ENCODE assay signal across 7 cellular contexts in the genomic region with DNA sequence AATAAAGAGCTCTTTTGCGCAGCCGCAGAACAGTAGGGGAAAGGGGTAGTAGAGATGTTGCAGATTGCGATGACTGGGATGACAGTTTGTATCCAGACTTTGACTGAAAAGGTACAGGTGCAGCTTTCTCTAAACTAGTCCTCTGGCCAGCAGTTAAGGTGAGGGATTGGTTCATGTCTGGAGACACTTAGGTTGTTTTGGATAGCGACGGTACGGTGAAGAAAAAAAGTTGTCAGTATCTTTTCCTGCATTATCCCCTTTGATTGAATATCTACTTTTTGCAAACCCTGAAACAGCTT. TPM values are rescaled to one million over a fixed set of nuclear protein-coding genes. Genes with fewer than 3 reads are reported as not detected.
A peak's percentile ranks its signal among the peaks of the same experiment; 100 is the strongest.
DNase-seq lines count a peak whose midpoint lies in the region; ATAC-seq and TF ChIP-seq lines count a peak whose summit lies in the region.

No MANE protein-coding gene starts in this region.

- H3K27ac ChIP-seq in Peyer's patch (peak overlapping the region; percentile 97 to 99 (median 98)), duodenal mucosa (ENCODE audit: low read depth, low read length) (no peak overlapping the region), neural cell (ENCODE audit: low read length) (peak overlapping the region; percentile 99)

- ATAC-seq in GM21619 (IDR thresholded peaks at IDR 0.05; ENCODE audit: unreplicated experiment) = peak; percentile 1
- no peak for ATAC-seq in GM19328 (IDR thresholded peaks at IDR 0.05; ENCODE audit: unreplicated experiment)
- ATAC-seq in HG02840 (IDR thresholded peaks at IDR 0.05; ENCODE audit: low FRiP score, unreplicated experiment) = no peak

- TF ChIP-seq POLR2A in Peyer's patch (IDR thresholded peaks at IDR 0.05) = no peak

- no peaks in the 10 kb centered on the region for H3K9me2 ChIP-seq in neural cell (ENCODE audit: insufficient read depth, low read length)

- H3K36me3 ChIP-seq in Peyer's patch = peaks cover 0 to 26% (median 0%) of the 10 kb centered on the region in 3 donors
- peaks cover 0 to 32% of the 10 kb centered on the region in 2 donors for H3K36me3 ChIP-seq in duodenal mucosa (ENCODE audit: control insufficient read depth in 1 of 2, insufficient read depth in 2 of 2, low read length in 2 of 2)
- peaks cover 12% of the 10 kb centered on the region for H3K36me3 ChIP-seq in neural cell (ENCODE audit: insufficient read depth, low read length)

- DNase-seq in Peyer's patch (no peak), NCI-H2107 treated with DMSO at 0.1 percent for 48 hours (lab: John Stamatoyannopoulos, UW; ENCODE audit: unreplicated experiment) (no peak)

- H3K4me2 ChIP-seq in neural cell (ENCODE audit: low read length) = peak overlapping the region; percentile 92

- no peaks in the 10 kb centered on the region for H3K27me3 ChIP-seq in Peyer's patch
- no peaks in the 10 kb centered on the region for H3K27me3 ChIP-seq in duodenal mucosa (ENCODE audit: control insufficient read depth in 1 of 2, insufficient read depth in 2 of 2, low read length in 2 of 2)
- no peaks in the 10 kb centered on the region for H3K27me3 ChIP-seq in neural cell (ENCODE audit: insufficient read depth, low read depth, low read length)

- H4K20me1 ChIP-seq in neural cell (ENCODE audit: insufficient read depth) = no peaks in the 10 kb centered on the region

- H3K9me3 ChIP-seq in Peyer's patch (no peaks in the 10 kb centered on the region), duodenal mucosa (ENCODE audit: control insufficient read depth in 1 of 2, low read length in 2 of 2) (no peaks in the 10 kb centered on the region), neural cell (ENCODE audit: low read length) (no peaks in the 10 kb centered on the region)

- H3K4me1 ChIP-seq in Peyer's patch = peaks cover 4 to 20% (median 8%) of the 10 kb centered on the region in 4 donors
- H3K4me1 ChIP-seq in duodenal mucosa (ENCODE audit: control insufficient read depth in 1 of 2, insufficient read depth in 2 of 2, low read length in 2 of 2) = peaks cover 9 to 18% of the 10 kb centered on the region in 2 donors

- H3K79me2 ChIP-seq in neural cell (replicated peaks; ENCODE audit: insufficient read depth, low read length) = peaks cover 29% of the 10 kb centered on the region

- H3F3A ChIP-seq in neural cell (ENCODE audit: insufficient read depth, low read length, poor library complexity, severe bottlenecking) = no peaks in the 10 kb centered on the region

- peak overlapping the region; percentile 75 for H2AFZ ChIP-seq in neural cell (ENCODE audit: low read depth, low read length)

- no peak for TF ChIP-seq RAD21 in neural cell (conservative IDR thresholded peaks at IDR 0.05)

- H3K9ac ChIP-seq in duodenal mucosa (ENCODE audit: low read depth in 1 of 2, low read length in 2 of 2) = peak overlapping the region; percentile 67 to 91
- H3K9ac ChIP-seq in neural cell (ENCODE audit: low read length) = peak overlapping the region; percentile 97

- H3K4me3 ChIP-seq in Peyer's patch (peak overlapping the region; percentile 80 to 96 (median 94)), duodenal mucosa (ENCODE audit: low read depth in 1 of 2, low read length in 2 of 2) (peak overlapping the region; percentile 98 to 100), neural cell (ENCODE audit: low read length) (peak overlapping the region; percentile 99)

- TF ChIP-seq EP300 in neural cell (conservative IDR thresholded peaks at IDR 0.05; ENCODE audit: poor library complexity, severe bottlenecking) = no peak

- TF ChIP-seq CTCF in Peyer's patch (IDR thresholded peaks at IDR 0.05) (no peak), neural cell (IDR thresholded peaks at IDR 0.05; ENCODE audit: poor library complexity, severe bottlenecking) (no peak)

TF ChIP-seq in neural cell, 6 proteins besides CTCF, POLR2A, EP300 and RAD21:
- TF ChIP-seq TAF1 (IDR thresholded peaks at IDR 0.05; ENCODE audit: low read depth) (no peak), EZH2 (IDR thresholded peaks at IDR 0.05; ENCODE audit: borderline replicate concordance, insufficient read depth, low read length, poor library complexity, severe bottlenecking) (no peak), SMC3 (conservative IDR thresholded peaks at IDR 0.05; ENCODE audit: poor library complexity) (no peak), POLR2AphosphoS5 (IDR thresholded peaks at IDR 0.05) (no peak), MXI1 (conservative IDR thresholded peaks at IDR 0.05; ENCODE audit: poor library complexity, severe bottlenecking) (no peak)
- TF ChIP-seq, protein P1, sequence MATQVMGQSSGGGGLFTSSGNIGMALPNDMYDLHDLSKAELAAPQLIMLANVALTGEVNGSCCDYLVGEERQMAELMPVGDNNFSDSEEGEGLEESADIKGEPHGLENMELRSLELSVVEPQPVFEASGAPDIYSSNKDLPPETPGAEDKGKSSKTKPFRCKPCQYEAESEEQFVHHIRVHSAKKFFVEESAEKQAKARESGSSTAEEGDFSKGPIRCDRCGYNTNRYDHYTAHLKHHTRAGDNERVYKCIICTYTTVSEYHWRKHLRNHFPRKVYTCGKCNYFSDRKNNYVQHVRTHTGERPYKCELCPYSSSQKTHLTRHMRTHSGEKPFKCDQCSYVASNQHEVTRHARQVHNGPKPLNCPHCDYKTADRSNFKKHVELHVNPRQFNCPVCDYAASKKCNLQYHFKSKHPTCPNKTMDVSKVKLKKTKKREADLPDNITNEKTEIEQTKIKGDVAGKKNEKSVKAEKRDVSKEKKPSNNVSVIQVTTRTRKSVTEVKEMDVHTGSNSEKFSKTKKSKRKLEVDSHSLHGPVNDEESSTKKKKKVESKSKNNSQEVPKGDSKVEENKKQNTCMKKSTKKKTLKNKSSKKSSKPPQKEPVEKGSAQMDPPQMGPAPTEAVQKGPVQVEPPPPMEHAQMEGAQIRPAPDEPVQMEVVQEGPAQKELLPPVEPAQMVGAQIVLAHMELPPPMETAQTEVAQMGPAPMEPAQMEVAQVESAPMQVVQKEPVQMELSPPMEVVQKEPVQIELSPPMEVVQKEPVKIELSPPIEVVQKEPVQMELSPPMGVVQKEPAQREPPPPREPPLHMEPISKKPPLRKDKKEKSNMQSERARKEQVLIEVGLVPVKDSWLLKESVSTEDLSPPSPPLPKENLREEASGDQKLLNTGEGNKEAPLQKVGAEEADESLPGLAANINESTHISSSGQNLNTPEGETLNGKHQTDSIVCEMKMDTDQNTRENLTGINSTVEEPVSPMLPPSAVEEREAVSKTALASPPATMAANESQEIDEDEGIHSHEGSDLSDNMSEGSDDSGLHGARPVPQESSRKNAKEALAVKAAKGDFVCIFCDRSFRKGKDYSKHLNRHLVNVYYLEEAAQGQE (IDR thresholded peaks at IDR 0.05; ENCODE audit: borderline replicate concordance) = no peak
TF ChIP-seq in neural cell: peak in this region for 0.

RNA-seq across cellular contexts. Expression of gene PRR3, which starts 0.5 kb away (rescaled TPM):
- 1 to 10 TPM; 1.7 to 9.0 (median 4.8) TPM for total RNA-seq in Peyer's patch
- polyA plus RNA-seq in neural cell = 11.7 and 13.0 TPM in 2 replicates
- polyA minus RNA-seq in neural cell = 29.8 and 30.7 TPM in 2 replicates

RNA-seq across cellular contexts. Expression of gene GNL1, which starts 1.3 kb away (rescaled TPM):
- 10 to 100 TPM; 26.6 to 40.4 (median 33.8) TPM for total RNA-seq in Peyer's patch
- 32.1 and 38.9 TPM in 2 replicates for polyA plus RNA-seq in neural cell
- polyA minus RNA-seq in neural cell = 62.6 and 65.3 TPM in 2 replicates

RNA-seq across cellular contexts. Expression of gene ABCF1, which starts 13.6 kb away (rescaled TPM):
- 100 to 1,000 TPM in 1 of 4 donors, 10 to 100 TPM in 3; 38.6 to 328 (median 45.2) TPM for total RNA-seq in Peyer's patch
- polyA plus RNA-seq in neural cell = 17.6 and 19.5 TPM in 2 replicates
- 32.6 and 37.5 TPM in 2 replicates for polyA minus RNA-seq in neural cell

RNA-seq across cellular contexts. Expression of gene PPP1R10, which starts 59.4 kb away (rescaled TPM):
- 10 to 100 TPM; 47.6 to 74.0 (median 61.3) TPM for total RNA-seq in Peyer's patch
- 13.7 and 18.8 TPM in 2 replicates for polyA plus RNA-seq in neural cell
- polyA minus RNA-seq in neural cell = 36.0 and 41.6 TPM in 2 replicates
